ENCODE assay signal across 12 cellular contexts in the genomic region with DNA sequence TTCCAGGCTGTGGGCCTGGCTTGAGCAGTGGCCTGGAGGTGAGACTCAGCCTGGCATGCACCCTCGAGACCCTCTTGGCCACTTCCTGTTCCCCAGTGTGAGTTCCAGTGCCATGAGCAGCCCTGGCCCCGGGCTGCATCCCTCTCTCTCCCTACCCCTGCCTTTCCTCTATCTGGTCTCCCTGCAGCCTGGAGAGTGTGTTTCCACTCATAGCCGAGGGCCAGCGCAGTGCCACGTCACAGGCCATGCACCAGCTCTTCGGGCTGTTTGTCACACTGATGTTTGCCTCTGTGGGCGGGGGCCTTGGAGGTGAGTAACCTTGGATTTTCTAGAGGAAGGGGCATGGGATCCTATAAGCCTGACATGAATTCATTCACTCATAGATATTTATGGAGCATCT. TPM values are rescaled to one million over a fixed set of nuclear protein-coding genes. Genes with fewer than 3 reads are reported as not detected.
A peak's percentile ranks its signal among the peaks of the same experiment; 100 is the strongest.
DNase-seq lines count a peak whose midpoint lies in the region; ATAC-seq, FAIRE-seq and TF ChIP-seq lines count a peak whose summit lies in the region.
"Had no signal": no experiment of that assay in that cellular context is flagged by ENCODE, and none has a peak within 500 bp of the region (broad histone marks: within the 10 kb centered on the region; RNA-seq: fewer than 3 reads in every experiment).

No MANE protein-coding gene starts in this region.

- H3K79me2 ChIP-seq in KMS-11 (ENCODE audit: insufficient read depth, low read depth) (no peaks in the 10 kb centered on the region), astrocyte (ENCODE audit: insufficient read depth, low read length) (no peaks in the 10 kb centered on the region)

- no peaks in the 10 kb centered on the region for H3K9me3 ChIP-seq in astrocyte (ENCODE audit: insufficient read depth, low read depth, low read length)
- no peaks in the 10 kb centered on the region for H3K9me3 ChIP-seq in spleen
- no peaks in the 10 kb centered on the region for H3K9me3 ChIP-seq in suprapubic skin
- H3K9me3 ChIP-seq: BLaER1 treated with 17β-estradiol and CSF1 and Interleukin-3, amounts not matched to agents 10 nM and 100 nM had no signal

- H3K27me3 Mint-ChIP-seq in astrocyte (ENCODE audit: low read depth, unreplicated experiment) (peaks cover 33% of the 10 kb centered on the region), osteocyte (ENCODE audit: unreplicated experiment) (peaks cover 12% of the 10 kb centered on the region)

- 58 to 73% (median 65%) methylated on average over 7 of the region's 7 CpGs for WGBS in spleen, 5 donors
- 64% methylated on average over 5 of the region's 7 CpGs for whole genome bisulfite sequencing in suprapubic skin

- H3K9ac ChIP-seq in KMS-11 (no peak overlapping the region), astrocyte (ENCODE audit: low read length) (no peak overlapping the region)
- H3K9ac ChIP-seq: BLaER1 treated with 17β-estradiol and CSF1 and Interleukin-3, amounts not matched to agents 10 nM and 100 nM had no signal

- no peak for FAIRE-seq in astrocyte (lab: Jason Lieb, UNC)
- FAIRE-seq: G401.6 had no signal

- H3K9me3 Mint-ChIP-seq in astrocyte (ENCODE audit: unreplicated experiment) (no peaks in the 10 kb centered on the region), osteocyte (ENCODE audit: unreplicated experiment) (no peaks in the 10 kb centered on the region)
- H3K9me3 Mint-ChIP-seq: CD4-positive, CD25-positive, alpha-beta regulatory T cell had no signal

- H3K4me3 Mint-ChIP-seq in astrocyte (ENCODE audit: unreplicated experiment) (no peak overlapping the region), osteocyte (ENCODE audit: unreplicated experiment) (no peak overlapping the region)
- H3K4me3 Mint-ChIP-seq: CD4-positive, CD25-positive, alpha-beta regulatory T cell had no signal

- peaks cover 3% of the 10 kb centered on the region for H3K4me1 Mint-ChIP-seq in astrocyte (ENCODE audit: low read depth, unreplicated experiment)
- no peaks in the 10 kb centered on the region for H3K4me1 Mint-ChIP-seq in osteocyte (ENCODE audit: unreplicated experiment)

- intact Hi-C loops in Right ventricle myocardium inferior (cut with DNase I): loop anchor here (5.0 kb wide), 1 partner anchor 225 kb away; no protein-coding TSS in a partner anchor
- intact Hi-C loops in cardiac septum (cut with DNase I): no loop called here
- intact Hi-C loops in spleen (cut with DNase I; ENCODE audit: low total_unique reads): no loop called here

- ATAC-seq in Right ventricle myocardium inferior: no peak

- H3K27ac Mint-ChIP-seq in astrocyte (ENCODE audit: unreplicated experiment): no peak overlapping the region
- no peak overlapping the region for H3K27ac Mint-ChIP-seq in osteocyte (ENCODE audit: unreplicated experiment)
- H3K27ac Mint-ChIP-seq: CD4-positive, CD25-positive, alpha-beta regulatory T cell had no signal

- H3K4me3 ChIP-seq in KMS-11 (IDR thresholded peaks at IDR 0.05; ENCODE audit: insufficient read depth, low read depth, low read length) (no peak overlapping the region), astrocyte (ENCODE audit: insufficient read depth, low read depth, low read length) (no peak overlapping the region), spleen (no peak overlapping the region), suprapubic skin (no peak overlapping the region), H7 (ENCODE audit: insufficient read depth, low read depth, low read length) (no peak overlapping the region)
- H3K4me3 ChIP-seq: BLaER1 treated with 17β-estradiol and CSF1 and Interleukin-3, amounts not matched to agents 10 nM and 100 nM had no signal

- H3K4me2 ChIP-seq in KMS-11 (no peak overlapping the region), astrocyte (ENCODE audit: low read length) (no peak overlapping the region)

- no peaks in the 10 kb centered on the region for H3K36me3 Mint-ChIP-seq in astrocyte (ENCODE audit: low read depth, unreplicated experiment)
- H3K36me3 Mint-ChIP-seq in osteocyte (ENCODE audit: unreplicated experiment): no peaks in the 10 kb centered on the region
- H3K36me3 Mint-ChIP-seq: CD4-positive, CD25-positive, alpha-beta regulatory T cell had no signal

- H3K4me1 ChIP-seq in KMS-11 (ENCODE audit: low read depth, poor library complexity, severe bottlenecking): no peaks in the 10 kb centered on the region
- H3K4me1 ChIP-seq in astrocyte (ENCODE audit: insufficient read depth, low read length): no peaks in the 10 kb centered on the region
- peaks cover 0 to 12% (median 2%) of the 10 kb centered on the region in 6 donors for H3K4me1 ChIP-seq in spleen
- no peaks in the 10 kb centered on the region for H3K4me1 ChIP-seq in suprapubic skin

- no peak for TF ChIP-seq POLR2A in spleen (IDR thresholded peaks at IDR 0.05)
- TF ChIP-seq POLR2A in suprapubic skin (IDR thresholded peaks at IDR 0.05): no peak

- peak overlapping the region; percentile 8 for H2AFZ ChIP-seq in KMS-11 (ENCODE audit: low read depth)
- H2AFZ ChIP-seq in astrocyte (ENCODE audit: low read depth, low read length): peak overlapping the region; percentile 52

- DNase-seq in Right ventricle myocardium inferior (ENCODE audit: missing footprints) (peak; percentile 33), cardiac septum (ENCODE audit: low spot score) (no peak), astrocyte (ENCODE audit: low read depth) (no peak), spleen (peak; percentile 59), osteocyte (ENCODE audit: extremely low spot score, unreplicated experiment) (no peak), suprapubic skin (ENCODE audit: low spot score in 2 of 2) (no peak), H7 (no peak)

- H3K27me3 ChIP-seq in KMS-11 (ENCODE audit: insufficient read depth, low read depth): peaks cover 25% of the 10 kb centered on the region
- peaks cover 5% of the 10 kb centered on the region for H3K27me3 ChIP-seq in astrocyte (ENCODE audit: insufficient read depth, low read length)
- peaks cover 0 to 24% (median 0%) of the 10 kb centered on the region in 7 donors for H3K27me3 ChIP-seq in spleen (replicated peaks in 1 of 7)
- H3K27me3 ChIP-seq in suprapubic skin: peaks cover 17% of the 10 kb centered on the region
- H3K27me3 ChIP-seq in H7 (ENCODE audit: control insufficient read depth, insufficient read depth, low read length): peaks cover 14% of the 10 kb centered on the region

- no peak for TF ChIP-seq EP300 in suprapubic skin (IDR thresholded peaks at IDR 0.05)

- H4K20me1 ChIP-seq in KMS-11 (ENCODE audit: insufficient read depth) (no peaks in the 10 kb centered on the region), astrocyte (ENCODE audit: insufficient read depth, low read length) (no peaks in the 10 kb centered on the region)

- H3K36me3 ChIP-seq in KMS-11 (ENCODE audit: insufficient read depth): no peaks in the 10 kb centered on the region
- no peaks in the 10 kb centered on the region for H3K36me3 ChIP-seq in astrocyte (ENCODE audit: insufficient read depth, low read length)
- no peaks in the 10 kb centered on the region for H3K36me3 ChIP-seq in spleen
- no peaks in the 10 kb centered on the region for H3K36me3 ChIP-seq in suprapubic skin
- no peaks in the 10 kb centered on the region for H3K36me3 ChIP-seq in H7 (replicated peaks; ENCODE audit: control insufficient read depth, insufficient read depth, low read length)
- H3K36me3 ChIP-seq: BLaER1 treated with 17β-estradiol and CSF1 and Interleukin-3, amounts not matched to agents 10 nM and 100 nM had no signal

- TF ChIP-seq CTCF in KMS-11 (conservative IDR thresholded peaks at IDR 0.05; ENCODE audit: low read depth, low read length): no peak
- TF ChIP-seq CTCF in astrocyte (IDR thresholded peaks at IDR 0.05; ENCODE audit: insufficient read depth, low read depth, low read length): no peak
- no peak for TF ChIP-seq CTCF in spleen (IDR thresholded peaks at IDR 0.05 in 8 of 11, conservative IDR thresholded peaks at IDR 0.05 in 3 of 11)
- TF ChIP-seq CTCF in osteocyte (IDR thresholded peaks at IDR 0.05): no peak
- no peak for TF ChIP-seq CTCF in suprapubic skin (IDR thresholded peaks at IDR 0.05)

- no peak overlapping the region for H3K27ac ChIP-seq in KMS-11
- no peak overlapping the region for H3K27ac ChIP-seq in astrocyte (ENCODE audit: low read depth, low read length)
- no peak overlapping the region for H3K27ac ChIP-seq in spleen
- H3K27ac ChIP-seq in suprapubic skin: no peak overlapping the region
- H3K27ac ChIP-seq: BLaER1 treated with 17β-estradiol and CSF1 and Interleukin-3, amounts not matched to agents 10 nM and 100 nM had no signal

RNA-seq across cellular contexts. Expression of gene RHBG, which starts 13.6 kb away (rescaled TPM):
- total RNA-seq in Right ventricle myocardium inferior (not detected), cardiac septum (not detected), astrocyte (not detected in 2 replicates), spleen (1 to 10 TPM in 1 of 7 donors, under 1 TPM in 1, not detected in 5; 0.67 to 1.4 TPM), osteocyte (not detected in 2 replicates), suprapubic skin (10 to 100 TPM in 1 of 4 donors, 1 to 10 TPM in 3; 7.4 to 14.8 (median 8.1) TPM)
- polyA plus RNA-seq in spleen: under 1 TPM; 0.05 to 0.38 (median 0.13) TPM
- 0.69 and 1.3 TPM in 2 replicates for total RNA-seq in H7 (2014; rRNA removed; shearing (Covaris generic))
- total RNA-seq: CD4-positive, CD25-positive, alpha-beta regulatory T cell; HT1080 had no signal
- polyA plus RNA-seq: CD4-positive, CD25-positive, alpha-beta regulatory T cell had no signal

RNA-seq across cellular contexts. Expression of gene TSACC, which starts 44.2 kb away (rescaled TPM):
- not detected for total RNA-seq in Right ventricle myocardium inferior
- total RNA-seq in cardiac septum: not detected
- 1.0 and 1.2 TPM in 2 replicates for total RNA-seq in astrocyte
- not detected for total RNA-seq in spleen
- polyA plus RNA-seq in spleen: 1 to 10 TPM in 2 of 3 donors, under 1 TPM in 1; 0.41 to 1.4 (median 1.3) TPM
- not detected in 2 replicates for total RNA-seq in osteocyte
- not detected for total RNA-seq in suprapubic skin
- total RNA-seq in H7 (2014; rRNA removed; shearing (Covaris generic)): 2.2 and 3.5 TPM in 2 replicates
- total RNA-seq: CD4-positive, CD25-positive, alpha-beta regulatory T cell had no signal

RNA-seq across cellular contexts. Expression of gene CCT3, which starts 44.5 kb away (rescaled TPM):
- total RNA-seq in Right ventricle myocardium inferior (137 TPM), cardiac septum (127 TPM), astrocyte (343 and 360 TPM in 2 replicates), spleen (100 to 1,000 TPM in 5 of 7 donors, 10 to 100 TPM in 2; 83.9 to 129 (median 104) TPM), osteocyte (192 and 193 TPM in 2 replicates), suprapubic skin (100 to 1,000 TPM in 3 of 4 donors, 10 to 100 TPM in 1; 91.4 to 198 (median 149) TPM)
- polyA plus RNA-seq in spleen: 100 to 1,000 TPM in 2 of 3 donors, 10 to 100 TPM in 1; 73.7 to 113 (median 106) TPM
- 826 and 946 TPM in 2 replicates for total RNA-seq in H7 (2014; rRNA removed; shearing (Covaris generic))

Comparison
In these comparisons a context has a peak if more than half of its experiments do, and no peak if none do; other contexts are left out.
1. DNase-seq: peak in Right ventricle myocardium inferior (single experiment) and spleen (single experiment); none in cardiac septum (single experiment), astrocyte (single experiment), osteocyte (single experiment), suprapubic skin (0 of 2) and H7 (single experiment).